In genomic region chr6:106666290-106667021, GRCh38 we compare ENCODE assay signal across 8 cellular contexts. TPM values are rescaled to one million over a fixed set of nuclear protein-coding genes. Genes with fewer than 3 reads are reported as not detected.
A peak's percentile ranks its signal among the peaks of the same experiment; 100 is the strongest.
DNase-seq lines count a peak whose midpoint lies in the region; ATAC-seq and TF ChIP-seq lines count a peak whose summit lies in the region.

No MANE protein-coding gene starts in this region.

- H3K4me1 Mint-ChIP-seq in central memory CD8-positive, alpha-beta T cell, result no peaks in the 10 kb centered on the region

- no peak overlapping the region for H3K14ac ChIP-seq in neuronal stem cell (ENCODE audit: low read length)

- H3K27me3 ChIP-seq in neuronal stem cell (ENCODE audit: control insufficient read depth in 3 of 3, insufficient read depth in 3 of 3, low read depth in 1 of 3, low read length in 3 of 3), result no peaks in the 10 kb centered on the region

- H2BK120ac ChIP-seq in neuronal stem cell (ENCODE audit: low read depth, low read length), result no peak overlapping the region

- H2BK15ac ChIP-seq in neuronal stem cell (ENCODE audit: low read length), result no peak overlapping the region

- no CpG with 5 or more reads among the region's 6 CpGs for WGBS in neuronal stem cell (ENCODE audit: extremely low coverage in 2 of 2, insufficient read length in 2 of 2, insufficient replicate concordance in 1 of 2), 2 donors

- H3K4me1 ChIP-seq in neuronal stem cell (ENCODE audit: control insufficient read depth in 2 of 2, insufficient read depth in 1 of 2, low read depth in 1 of 2, low read length in 2 of 2), result no peaks in the 10 kb centered on the region

- H3K23ac ChIP-seq in neuronal stem cell (ENCODE audit: low read depth, low read length, poor library complexity), result no peak overlapping the region

- H2AFZ ChIP-seq in neuronal stem cell (ENCODE audit: low read length), result no peak overlapping the region

- no peak for TF ChIP-seq CTCF in GM12864 (IDR thresholded peaks at IDR 0.05; ENCODE audit: low read depth, low read length, missing control alignments)

- no peaks in the 10 kb centered on the region for H3K79me1 ChIP-seq in neuronal stem cell (ENCODE audit: low read depth, low read length)

- H3K27me3 Mint-ChIP-seq in central memory CD8-positive, alpha-beta T cell, result no peaks in the 10 kb centered on the region

- H3K27ac Mint-ChIP-seq in central memory CD8-positive, alpha-beta T cell (ENCODE audit: low read depth), result no peak overlapping the region

- peaks cover 10% of the 10 kb centered on the region for H3K36me3 Mint-ChIP-seq in central memory CD8-positive, alpha-beta T cell (ENCODE audit: insufficient read depth)

- no peak overlapping the region for H4K91ac ChIP-seq in neuronal stem cell (ENCODE audit: low read depth, low read length, poor library complexity)

- no peak overlapping the region for H3K18ac ChIP-seq in neuronal stem cell (ENCODE audit: low read length)

- peaks cover 5 to 54% of the 10 kb centered on the region in 2 donors for H3K36me3 ChIP-seq in neuronal stem cell (replicated peaks in 1 of 2; ENCODE audit: control insufficient read depth in 2 of 2, insufficient read depth in 2 of 2, low read length in 2 of 2)

- no peaks in the 10 kb centered on the region for H3K9me3 Mint-ChIP-seq in central memory CD8-positive, alpha-beta T cell

- H2AK5ac ChIP-seq in neuronal stem cell (ENCODE audit: low read depth, low read length), result no peak overlapping the region

- no peak overlapping the region for H4K8ac ChIP-seq in neuronal stem cell (ENCODE audit: low read depth, low read length)

- no peak overlapping the region for H3K27ac ChIP-seq in neuronal stem cell (replicated peaks; ENCODE audit: low read length)

- ATAC-seq in GM19467 (IDR thresholded peaks at IDR 0.05; ENCODE audit: unreplicated experiment) (peak; percentile 96), HG03103 (IDR thresholded peaks at IDR 0.05; ENCODE audit: low read depth, unreplicated experiment) (peak; percentile 99)
- peak; percentile 32 for ATAC-seq in central memory CD8-positive, alpha-beta T cell (replicated peaks; ENCODE audit: extremely low read depth, poor library complexity, severe bottlenecking)

- DNase-seq in GM12864 (ENCODE audit: low read depth) (peak; percentile 75), neuronal stem cell (ENCODE audit: low spot score) (no peak), NCI-H2196 treated with DMSO at 0.1 percent for 48 hours (lab: John Stamatoyannopoulos, UW; ENCODE audit: unreplicated experiment) (no peak), ACHN (no peak), NCI-H2171 (lab: John Stamatoyannopoulos, UW) (no peak)
- no peak for DNase-seq in central memory CD8-positive, alpha-beta T cell (ENCODE audit: low spot score in 2 of 2)

- no peak overlapping the region for H3K9ac ChIP-seq in neuronal stem cell (ENCODE audit: low read depth, low read length, poor library complexity)

- no peak overlapping the region for H3K4me2 ChIP-seq in neuronal stem cell (ENCODE audit: insufficient read depth, low read length, poor library complexity, severe bottlenecking)

- H2BK12ac ChIP-seq in neuronal stem cell (ENCODE audit: low read length), result no peak overlapping the region

- no peaks in the 10 kb centered on the region for H3K9me3 ChIP-seq in neuronal stem cell (replicated peaks in 1 of 2; ENCODE audit: control insufficient read depth in 2 of 2, insufficient read depth in 1 of 2, low read depth in 1 of 2, low read length in 2 of 2)

- in situ Hi-C loops in ACHN (cut with HindIII; ENCODE audit: low pct_ligation_motif_present, low pct_unique_long_range_greater_than_20kb, low sequenced_read_pairs), result no loop called here

- H3K4me3 Mint-ChIP-seq in central memory CD8-positive, alpha-beta T cell, result no peak overlapping the region

- no peak overlapping the region for H3K4ac ChIP-seq in neuronal stem cell (ENCODE audit: low read length)

- no peak overlapping the region for H2BK5ac ChIP-seq in neuronal stem cell (ENCODE audit: low read length)

- H3K4me3 ChIP-seq in GM12864 (ENCODE audit: low read depth, low read length), result no peak overlapping the region
- no peak overlapping the region for H3K4me3 ChIP-seq in neuronal stem cell (ENCODE audit: low read length in 2 of 2)

RNA-seq across cellular contexts. Expression of gene QRSL1, which starts 37.1 kb away (rescaled TPM):
- polyA plus RNA-seq in neuronal stem cell (2013, experiment 1 of 2), result 9.1 TPM
- 9.5 TPM for polyA plus RNA-seq in neuronal stem cell (2013, experiment 2 of 2)

RNA-seq across cellular contexts. Expression of gene RTN4IP1, which starts 37.2 kb away (rescaled TPM):
- polyA plus RNA-seq in neuronal stem cell (2013, experiment 1 of 2), result 7.8 TPM
- polyA plus RNA-seq in neuronal stem cell (2013, experiment 2 of 2), result 8.4 TPM

Comparison
In these comparisons a context has a peak if more than half of its experiments do, and no peak if none do; other contexts are left out.
1. ATAC-seq: peak in every context shown above with its lines; median percentile 99 in HG03103; 96 in GM19467; 32 in central memory CD8-positive, alpha-beta T cell.